In genomic region chr5:97542469-97542868, GRCh38 we compare ENCODE assay signal across 34 cellular contexts.
DNase-seq lines count a peak whose midpoint lies in the region; ATAC-seq and TF ChIP-seq lines count a peak whose summit lies in the region.
"Had no signal": no experiment of that assay in that cellular context is flagged by ENCODE, and none has a peak within 500 bp of the region (broad histone marks: within the 10 kb centered on the region; RNA-seq: fewer than 3 reads in every experiment).

No MANE protein-coding gene starts in this region.

- no peak overlapping the region for H2AK5ac ChIP-seq in mesenchymal stem cell (ENCODE audit: low read length, severe bottlenecking)

- no peak overlapping the region for H2AFZ ChIP-seq in mesenchymal stem cell (ENCODE audit: low read depth, low read length)

- H3K4me3 Mint-ChIP-seq in activated CD4-positive, alpha-beta T cell treated with anti-CD3 and anti-CD28 coated beads, Interleukin-2, amount 10 ng/mL, durations not matched to agents 7 days and 5 days: no peak overlapping the region
- H3K4me3 Mint-ChIP-seq: B cell; CD14-positive monocyte; CD4-positive, alpha-beta memory T cell; CD4-positive, alpha-beta T cell; CD4-positive, CD25-positive, alpha-beta regulatory T cell; CD8-positive, alpha-beta memory T cell; CD8-positive, alpha-beta T cell had no signal

- H3K9me3 ChIP-seq in left ventricle myocardium inferior (replicated peaks): no peaks in the 10 kb centered on the region
- H3K9me3 ChIP-seq in mucosa of descending colon: no peaks in the 10 kb centered on the region
- H3K9me3 ChIP-seq in testis: no peaks in the 10 kb centered on the region
- H3K9me3 ChIP-seq in mesenchymal stem cell (ENCODE audit: control insufficient read depth, low read length): no peaks in the 10 kb centered on the region
- H3K9me3 ChIP-seq: A549, BE2C, BLaER1, Caco-2 had no signal

- POLR2A ChIA-PET in activated CD4-positive, alpha-beta T cell treated with anti-CD3 and anti-CD28 coated beads, Interleukin-2, amount 10 ng/mL, durations not matched to agents 7 days and 5 days (lab: Charles Lee): no interaction called here

- H3K4me1 ChIP-seq in left ventricle myocardium inferior (peaks cover 4% of the 10 kb centered on the region), mucosa of descending colon (ENCODE audit: low read depth) (no peaks in the 10 kb centered on the region), testis (no peaks in the 10 kb centered on the region), mesenchymal stem cell (ENCODE audit: control insufficient read depth, insufficient read depth, low read depth, low read length) (no peaks in the 10 kb centered on the region)
- H3K4me1 ChIP-seq: A549, BE2C, BLaER1, Caco-2 had no signal

- no peak overlapping the region for H2BK15ac ChIP-seq in mesenchymal stem cell (ENCODE audit: low read depth, poor library complexity, severe bottlenecking)

- no peak overlapping the region for H2BK12ac ChIP-seq in mesenchymal stem cell (ENCODE audit: low read length in 2 of 2)

- H3K9ac ChIP-seq in mesenchymal stem cell (ENCODE audit: low read length): no peak overlapping the region
- H3K9ac ChIP-seq: BLaER1; BLaER1 treated with 17β-estradiol and CSF1 and Interleukin-3, amounts not matched to agents 10 nM and 100 nM had no signal

- H2BK120ac ChIP-seq in mesenchymal stem cell (ENCODE audit: low read depth, low read length): no peak overlapping the region

- no peak overlapping the region for H4K91ac ChIP-seq in mesenchymal stem cell (ENCODE audit: low read length)

- TF ChIP-seq POLR2A in testis (IDR thresholded peaks at IDR 0.05): no peak

- H3K27ac Mint-ChIP-seq in activated CD4-positive, alpha-beta T cell treated with anti-CD3 and anti-CD28 coated beads, Interleukin-2, amount 10 ng/mL, durations not matched to agents 7 days and 5 days: no peak overlapping the region
- H3K27ac Mint-ChIP-seq: B cell; CD14-positive monocyte; CD4-positive, alpha-beta memory T cell; CD4-positive, alpha-beta T cell; CD8-positive, alpha-beta memory T cell; CD8-positive, alpha-beta T cell had no signal

- WGBS in testis, 2 donors: 75 to 77% methylated on average over 1 of the region's 1 CpG
- 100% methylated on average over 1 of the region's 1 CpG for WGBS in mesenchymal stem cell

- H3K9me3 Mint-ChIP-seq in activated CD4-positive, alpha-beta T cell treated with anti-CD3 and anti-CD28 coated beads, Interleukin-2, amount 10 ng/mL, durations not matched to agents 7 days and 5 days: peaks cover 6% of the 10 kb centered on the region
- H3K9me3 Mint-ChIP-seq: CD8-positive, alpha-beta T cell had no signal

- no peak overlapping the region for H4K8ac ChIP-seq in mesenchymal stem cell (ENCODE audit: low read length)

- intact Hi-C loops in left ventricle myocardium inferior (cut with micrococcal nuclease): no loop called here
- intact Hi-C loops in left cardiac atrium (cut with DNase I): no loop called here
- intact Hi-C loops in left colon (cut with DNase I, micrococcal nuclease): no loop called here
- intact Hi-C loops in mucosa of descending colon (cut with DNase I, micrococcal nuclease): no loop called here
- intact Hi-C loops in testis (cut with DNase I; ENCODE audit: low total_unique reads): no loop called here

- H3K4ac ChIP-seq in mesenchymal stem cell (ENCODE audit: low read depth in 1 of 2, low read length in 2 of 2): no peak overlapping the region

- no peaks in the 10 kb centered on the region for H3K79me1 ChIP-seq in mesenchymal stem cell (replicated peaks; ENCODE audit: low read length, poor library complexity, severe bottlenecking)

- H3K4me3 ChIP-seq in left ventricle myocardium inferior (no peak overlapping the region), mucosa of descending colon (no peak overlapping the region), testis (peak overlapping the region; percentile 29 to 34), mesenchymal stem cell (ENCODE audit: insufficient read depth in 1 of 2, low read depth in 1 of 2, low read length in 2 of 2) (no peak overlapping the region)
- H3K4me3 ChIP-seq: A549; BLaER1; BLaER1 treated with 17β-estradiol and CSF1 and Interleukin-3, amounts not matched to agents 10 nM and 100 nM had no signal

- no peaks in the 10 kb centered on the region for H3K27me3 ChIP-seq in left ventricle myocardium inferior (ENCODE audit: low read depth)
- H3K27me3 ChIP-seq in testis: no peaks in the 10 kb centered on the region
- H3K27me3 ChIP-seq in mesenchymal stem cell (ENCODE audit: control insufficient read depth in 1 of 2, insufficient read depth in 1 of 2, low read length in 2 of 2): no peaks in the 10 kb centered on the region
- H3K27me3 ChIP-seq: BE2C; BLaER1; BLaER1 treated with 17β-estradiol and CSF1 and Interleukin-3, amounts not matched to agents 10 nM and 100 nM had no signal

- TF ChIP-seq CTCF in left ventricle myocardium inferior (IDR thresholded peaks at IDR 0.05; ENCODE audit: borderline replicate concordance) (no peak), mucosa of descending colon (IDR thresholded peaks at IDR 0.05) (no peak), testis (IDR thresholded peaks at IDR 0.05) (no peak)

- no peak for DNase-seq in left ventricle myocardium inferior
- no peak for DNase-seq in left cardiac atrium
- no peak for DNase-seq in left colon
- no peak for DNase-seq in mucosa of descending colon
- no peak for DNase-seq in testis
- DNase-seq in DMS79 (lab: John Stamatoyannopoulos, UW): no peak
- no peak for DNase-seq in mesenchymal stem cell
- DNase-seq in activated CD4-positive, alpha-beta T cell treated with anti-CD3 and anti-CD28 coated beads, Interleukin-2, amount 10 ng/mL, durations not matched to agents 7 days and 5 days: no peak
- DNase-seq: 8988T; ACHN; AML-193; BE2C; C1 segment of cervical spinal cord; Caco-2; Calu3; CD4-positive, alpha-beta memory T cell; CD4-positive, alpha-beta T cell; CD4-positive, CD25-positive, alpha-beta regulatory T cell; CD8-positive, alpha-beta memory T cell; CD8-positive, alpha-beta T cell; COR-L47; DMS 273 treated with DMSO at 0.1 percent for 48 hours; DMS153; DMS53; DMS79 treated with DMSO at 0.1 percent for 48 hours; DND-41; EL had no signal

- H3K4me2 ChIP-seq in mesenchymal stem cell (ENCODE audit: low read length, poor library complexity, severe bottlenecking): no peak overlapping the region
- H3K4me2 ChIP-seq: A549; BLaER1; BLaER1 treated with 17β-estradiol and CSF1 and Interleukin-3, amounts not matched to agents 10 nM and 100 nM had no signal

- CTCF ChIA-PET in activated CD4-positive, alpha-beta T cell treated with anti-CD3 and anti-CD28 coated beads, Interleukin-2, amount 10 ng/mL, durations not matched to agents 7 days and 5 days (lab: Charles Lee): interaction anchor here (1.9 kb wide), 1 partner anchor 8 kb away, joined by 4 read pairs; no protein-coding TSS in a partner anchor

- no peak overlapping the region for H3K18ac ChIP-seq in mesenchymal stem cell (ENCODE audit: low read depth in 1 of 2, low read length in 2 of 2)

- H3K23ac ChIP-seq in mesenchymal stem cell (ENCODE audit: low read length in 2 of 2): no peak overlapping the region

- no peak overlapping the region for H2BK5ac ChIP-seq in mesenchymal stem cell (ENCODE audit: low read depth, low read length, poor library complexity, severe bottlenecking)

- H3K36me3 Mint-ChIP-seq in activated CD4-positive, alpha-beta T cell treated with anti-CD3 and anti-CD28 coated beads, Interleukin-2, amount 10 ng/mL, durations not matched to agents 7 days and 5 days (ENCODE audit: low read depth): peaks cover 2% of the 10 kb centered on the region
- H3K36me3 Mint-ChIP-seq: CD14-positive monocyte; CD4-positive, alpha-beta memory T cell; CD4-positive, CD25-positive, alpha-beta regulatory T cell; CD8-positive, alpha-beta memory T cell; CD8-positive, alpha-beta T cell had no signal

- peaks cover 2% of the 10 kb centered on the region for H3K4me1 Mint-ChIP-seq in activated CD4-positive, alpha-beta T cell treated with anti-CD3 and anti-CD28 coated beads, Interleukin-2, amount 10 ng/mL, durations not matched to agents 7 days and 5 days
- H3K4me1 Mint-ChIP-seq: CD4-positive, alpha-beta memory T cell; CD8-positive, alpha-beta memory T cell had no signal

- no peak for ATAC-seq in left cardiac atrium
- ATAC-seq in left colon: peak; percentile 87
- ATAC-seq in mucosa of descending colon: peak; percentile 61
- ATAC-seq: A549; CD8-positive, alpha-beta T cell had no signal

- H3K14ac ChIP-seq in mesenchymal stem cell (ENCODE audit: low read length in 2 of 2): no peak overlapping the region

- no peaks in the 10 kb centered on the region for H3K27me3 Mint-ChIP-seq in activated CD4-positive, alpha-beta T cell treated with anti-CD3 and anti-CD28 coated beads, Interleukin-2, amount 10 ng/mL, durations not matched to agents 7 days and 5 days
- H3K27me3 Mint-ChIP-seq: B cell; CD4-positive, alpha-beta memory T cell; CD4-positive, alpha-beta T cell; CD4-positive, CD25-positive, alpha-beta regulatory T cell had no signal

- H3K36me3 ChIP-seq in left ventricle myocardium inferior: no peaks in the 10 kb centered on the region
- H3K36me3 ChIP-seq in mucosa of descending colon (ENCODE audit: low read depth): no peaks in the 10 kb centered on the region
- H3K36me3 ChIP-seq in testis (ENCODE audit: low read depth, missing control alignments): no peaks in the 10 kb centered on the region
- no peaks in the 10 kb centered on the region for H3K36me3 ChIP-seq in mesenchymal stem cell (ENCODE audit: control insufficient read depth in 1 of 2, insufficient read depth in 2 of 2, low read depth in 1 of 2, low read length in 2 of 2)
- H3K36me3 ChIP-seq: BE2C; BLaER1; BLaER1 treated with 17β-estradiol and CSF1 and Interleukin-3, amounts not matched to agents 10 nM and 100 nM had no signal

- H3K27ac ChIP-seq in left ventricle myocardium inferior (replicated peaks): peak overlapping the region; percentile 53
- H3K27ac ChIP-seq in testis: no peak overlapping the region
- H3K27ac ChIP-seq in mesenchymal stem cell (ENCODE audit: low read length, poor library complexity, severe bottlenecking): no peak overlapping the region
- H3K27ac ChIP-seq: 22Rv1; A549; BLaER1; BLaER1 treated with 17β-estradiol and CSF1 and Interleukin-3, amounts not matched to agents 10 nM and 100 nM; C4-2B had no signal

Comparison
In these comparisons a context has a peak if more than half of its experiments do, and no peak if none do; other contexts are left out.
1. H3K4me3 ChIP-seq: peak in testis (2 of 2); none in left ventricle myocardium inferior (single experiment), mucosa of descending colon (single experiment) and mesenchymal stem cell (0 of 2).
2. ATAC-seq: peak in left colon (single experiment) and mucosa of descending colon (single experiment); none in left cardiac atrium (0 of 2).